Comparison of ENCODE assay signal across 8 cellular contexts in genomic region chr21:42466700-42467612, GRCh38. TPM values are rescaled to one million over a fixed set of nuclear protein-coding genes. Genes with fewer than 3 reads are reported as not detected.
DNase-seq lines count a peak whose midpoint lies in the region; ATAC-seq and FAIRE-seq lines count a peak whose summit lies in the region.

No MANE protein-coding gene starts in this region.

- H3K4me3 ChIP-seq in small intestine (ENCODE audit: low read depth in 1 of 2, low read length in 2 of 2) = no peak overlapping the region

- WGBS in small intestine, 3 donors = 67 to 74% (median 70%) methylated on average over 20 of the region's 20 CpGs

- DNase-seq in CD1c-positive myeloid dendritic cell (ENCODE audit: extremely low spot score) = peak; percentile 45
- peak; percentile 92 for DNase-seq in H4 (ENCODE audit: low spot score)
- DNase-seq in OCI-M2 (lab: John Stamatoyannopoulos, UW; ENCODE audit: unreplicated experiment) = peak; percentile 98
- peak; percentile 12 for DNase-seq in fibroblast of gingiva (ENCODE audit: low read depth)
- DNase-seq in small intestine = peak; percentile 73
- DNase-seq in central memory CD4-positive, alpha-beta T cell = no peak

- H3K4me1 ChIP-seq in small intestine (ENCODE audit: control insufficient read depth in 2 of 2, insufficient read depth in 1 of 2, low read depth in 1 of 2, low read length in 1 of 2) = peaks cover 23 to 24% of the 10 kb centered on the region in 2 donors

- H3K9me3 ChIP-seq in small intestine (ENCODE audit: control insufficient read depth, low read depth) = no peaks in the 10 kb centered on the region

- H3K36me3 ChIP-seq in small intestine (ENCODE audit: control insufficient read depth in 2 of 2, insufficient read depth in 2 of 2, low read length in 2 of 2) = no peaks in the 10 kb centered on the region

- FAIRE-seq in small intestine (lab: Jason Lieb, UNC) = no peak

- ATAC-seq in GM19397 (IDR thresholded peaks at IDR 0.05; ENCODE audit: unreplicated experiment) (no peak), HG03432 (IDR thresholded peaks at IDR 0.05; ENCODE audit: unreplicated experiment) (no peak)

- H3K27me3 ChIP-seq in small intestine (ENCODE audit: control insufficient read depth in 2 of 2, insufficient read depth in 2 of 2, low read length in 2 of 2) = no peaks in the 10 kb centered on the region

- peak overlapping the region in 1 of 2 donors; percentile 36 for H3K27ac ChIP-seq in small intestine (ENCODE audit: low read depth in 1 of 2, low read length in 1 of 2)

RNA-seq across cellular contexts. Expression of gene RSPH1, which starts 29.1 kb away (rescaled TPM):
- not detected in 2 replicates for total RNA-seq in H4 (2014; rRNA removed; shearing (Covaris generic))
- polyA plus RNA-seq in small intestine = 10 to 100 TPM in 2 of 3 donors, 1 to 10 TPM in 1; 3.8 to 14.1 (median 11.2) TPM

RNA-seq across cellular contexts. Expression of gene SLC37A1, which starts 46.7 kb away (rescaled TPM):
- total RNA-seq in H4 (2014; rRNA removed; shearing (Covaris generic)) = 6.7 and 9.2 TPM in 2 replicates
- 10 to 100 TPM; 33.2 to 80.7 (median 42.0) TPM for polyA plus RNA-seq in small intestine
